ENCODE assay signal across 10 cellular contexts in genomic region chr18:25348361-25349130, GRCh38. TPM values are rescaled to one million over a fixed set of nuclear protein-coding genes. Genes with fewer than 3 reads are reported as not detected.
DNase-seq lines count a peak whose midpoint lies in the region; ATAC-seq and TF ChIP-seq lines count a peak whose summit lies in the region.
"Had no signal": no experiment of that assay in that cellular context is flagged by ENCODE, and none has a peak within 500 bp of the region (broad histone marks: within the 10 kb centered on the region; RNA-seq: fewer than 3 reads in every experiment).

No MANE protein-coding gene starts in this region.

- H3K27me3 ChIP-seq in HUES6 (ENCODE audit: control insufficient read depth, insufficient read depth, low read length) = peaks cover 68% of the 10 kb centered on the region
- peaks cover 6 to 69% of the 10 kb centered on the region in 2 donors for H3K27me3 ChIP-seq in left lung

- H3K27me3 Mint-ChIP-seq in MCF 10A (ENCODE audit: insufficient read depth, unreplicated experiment) = peaks cover 70% of the 10 kb centered on the region

- in situ Hi-C loops in astrocyte of the cerebellum (cut with HindIII; ENCODE audit: low sequenced_read_pairs) = no loop called here

- intact Hi-C loops in left lung (cut with DNase I) = loop anchor here in 1 of 2 donors (10.0 kb wide), 1 partner anchor 114 kb away; no protein-coding TSS in a partner anchor
- intact Hi-C loops in MCF 10A (cut with micrococcal nuclease) = no loop called here

- BruUV-seq in MCF 10A (replicated peaks; lab: Mats Ljungman, UMichigan) = no TSS peak

- no peak overlapping the region for H3K27ac ChIP-seq in HUES6 (ENCODE audit: low read depth, low read length)
- peak overlapping the region; percentile 78 to 87 for H3K27ac ChIP-seq in left lung
- H3K27ac ChIP-seq in skin epidermis = peak overlapping the region in 19 of 21 experiments; percentile 54 to 97 (median 88)
- H3K27ac ChIP-seq: neutrophil had no signal

- no peak for TF ChIP-seq CTCF in astrocyte of the cerebellum (IDR thresholded peaks at IDR 0.05; ENCODE audit: low read depth, low read length, missing control alignments)
- no peak for TF ChIP-seq CTCF in left lung (IDR thresholded peaks at IDR 0.05)
- no peak for TF ChIP-seq CTCF in MCF 10A (IDR thresholded peaks at IDR 0.05; ENCODE audit: unreplicated experiment)

- POLR2A ChIA-PET in MCF 10A (lab: Yijun Ruan, JAX) = no interaction called here

- no peak for DNase-seq in astrocyte of the cerebellum (ENCODE audit: low read depth)
- DNase-seq in left lung = no peak
- no peak for DNase-seq in GM03348 (ENCODE audit: low spot score)
- no peak for DNase-seq in MCF 10A (ENCODE audit: unreplicated experiment)
- no peak for DNase-seq in UCSD-AML1 (lab: John Stamatoyannopoulos, UW; ENCODE audit: unreplicated experiment)
- DNase-seq: NCI-H2029 treated with DMSO at 0.1 percent for 48 hours had no signal

- H3K9me3 Mint-ChIP-seq in MCF 10A (ENCODE audit: unreplicated experiment) = no peaks in the 10 kb centered on the region

- H3K4me3 Mint-ChIP-seq in MCF 10A (ENCODE audit: unreplicated experiment) = no peak overlapping the region

- H3K4me1 Mint-ChIP-seq in MCF 10A (ENCODE audit: insufficient read depth, unreplicated experiment) = peaks cover 5% of the 10 kb centered on the region

- H3K9ac ChIP-seq in HUES6 (ENCODE audit: low read length) = peak overlapping the region; percentile 79

- no peaks in the 10 kb centered on the region for H3K36me3 Mint-ChIP-seq in MCF 10A (ENCODE audit: insufficient read depth, unreplicated experiment)

- H3K9me3 ChIP-seq in HUES6 (ENCODE audit: control insufficient read depth, insufficient read depth, low read depth, low read length) = no peaks in the 10 kb centered on the region
- no peaks in the 10 kb centered on the region for H3K9me3 ChIP-seq in left lung
- H3K9me3 ChIP-seq: neutrophil had no signal

- CTCF ChIA-PET in MCF 10A (lab: Yijun Ruan, JAX) = interaction anchor here (0.6 kb wide), 1 partner anchor 149 kb away, joined by 3 read pairs; no protein-coding TSS in a partner anchor

- H3K4me1 ChIP-seq in HUES6 (ENCODE audit: control insufficient read depth, insufficient read depth, low read length) (peaks cover 7% of the 10 kb centered on the region), left lung (peaks cover 0 to 25% of the 10 kb centered on the region in 2 donors)

- no peak for ATAC-seq in left lung
- no peak for ATAC-seq in HG03457 (IDR thresholded peaks at IDR 0.05; ENCODE audit: unreplicated experiment)

- H3K36me3 ChIP-seq in HUES6 (ENCODE audit: control insufficient read depth, insufficient read depth, low read length) = no peaks in the 10 kb centered on the region
- H3K36me3 ChIP-seq in left lung = no peaks in the 10 kb centered on the region
- H3K36me3 ChIP-seq: neutrophil had no signal

- H3K27ac Mint-ChIP-seq in MCF 10A (ENCODE audit: low read depth, unreplicated experiment) = no peak overlapping the region

- H3K4me3 ChIP-seq in HUES6 (ENCODE audit: low read depth, low read length) (peak overlapping the region; percentile 81), astrocyte of the cerebellum (ENCODE audit: low read depth, low read length) (peak overlapping the region; percentile 90), left lung (peak overlapping the region; percentile 37 to 63), skin epidermis (peak overlapping the region in 6 of 7 experiments; percentile 26 to 66 (median 52))

RNA-seq across cellular contexts. Expression of gene ZNF521, which starts 3.4 kb away (rescaled TPM):
- total RNA-seq in left lung (10 to 100 TPM; 16.6 to 30.2 TPM), MCF 10A (2022) (not detected in 2 replicates)

Comparison
In these comparisons a context has a peak if more than half of its experiments do, and no peak if none do; other contexts are left out.
1. RNA of gene ZNF521, which starts 3.4 kb away (total RNA-seq): 16.6 to 30.2 TPM in left lung; not detected in MCF 10A; every median in the first group is over 10 times any median in the second.
2. Peak in every context shown above with its lines, with median percentiles within 50 percentile points of each other: H3K4me3 ChIP-seq.